1 cellular context compared by ENCODE assay signal in genomic region chr19:11373885-11374448, GRCh38.
TF ChIP-seq lines count a peak whose summit lies in the region.

No MANE protein-coding gene starts in this region.

TF ChIP-seq in endothelial cell of umbilical vein, 7 proteins besides CTCF, POLR2A, EP300 and RAD21 (continued from another document):
- TF ChIP-seq, protein P1, sequence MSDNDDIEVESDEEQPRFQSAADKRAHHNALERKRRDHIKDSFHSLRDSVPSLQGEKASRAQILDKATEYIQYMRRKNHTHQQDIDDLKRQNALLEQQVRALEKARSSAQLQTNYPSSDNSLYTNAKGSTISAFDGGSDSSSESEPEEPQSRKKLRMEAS (IDR thresholded peaks at IDR 0.05; ENCODE audit: insufficient read depth, insufficient read length) = no peak
- TF ChIP-seq JUN (IDR thresholded peaks at IDR 0.05; ENCODE audit: borderline replicate concordance, insufficient read depth, insufficient read length, low read depth) = no peak
TF ChIP-seq in endothelial cell of umbilical vein: peak in this region for 0.
